Comparison of ENCODE assay signal across 1 cellular context in genomic region chr6:27374824-27375612, GRCh38.
TF ChIP-seq lines count a peak whose summit lies in the region.

No MANE protein-coding gene starts in this region.

TF ChIP-seq in K562, 482 proteins besides CTCF, POLR2A, EP300 and RAD21 (continued from another document and continues in another):
- TF ChIP-seq ZFP91 (CRISPR knock-in tag; IDR thresholded peaks at IDR 0.05) (no peak), STAG1 (CRISPR knock-in tag; IDR thresholded peaks at IDR 0.05; ENCODE audit: borderline replicate concordance) (no peak), TBL1XR1 (IDR thresholded peaks at IDR 0.05; ENCODE audit: low read length in 2 of 2) (no peak; a peak in 1 of 4 replicates), ZNF253 (CRISPR knock-in tag; conservative IDR thresholded peaks at IDR 0.05) (no peak), ZFX (CRISPR knock-in tag; IDR thresholded peaks at IDR 0.05) (peak; percentile 78), HMGN3 (IDR thresholded peaks at IDR 0.05; ENCODE audit: borderline replicate concordance, extremely low read depth, insufficient read length, low read depth, low read length) (peak; percentile 67), ZFP36 (IDR thresholded peaks at IDR 0.05; ENCODE audit: low read depth, low read length, partially characterized antibody) (peak; percentile 19), DACH1 (IDR thresholded peaks at IDR 0.05; ENCODE audit: partially characterized antibody) (no peak), ZMIZ1 (IDR thresholded peaks at IDR 0.05; ENCODE audit: low read depth in 2 of 2, low read length in 2 of 2) (no peak), BCOR (IDR thresholded peaks at IDR 0.05) (no peak), SRF (CRISPR knock-in tag; IDR thresholded peaks at IDR 0.05) (peak in 1 of 2 experiments; percentile 57; a peak in 1 of 4 replicates), HDGF (IDR thresholded peaks at IDR 0.05) (no peak), ZNF140 (CRISPR knock-in tag; IDR thresholded peaks at IDR 0.05) (no peak), CLOCK (CRISPR knock-in tag; IDR thresholded peaks at IDR 0.05; ENCODE audit: borderline replicate concordance) (no peak), MTA3 (IDR thresholded peaks at IDR 0.05; ENCODE audit: borderline replicate concordance) (peak; percentile 39; the same call in 1 of the 2 replicates), ZNF143 (CRISPR knock-in tag; IDR thresholded peaks at IDR 0.05) (peak; percentile 88), SMAD1 (IDR thresholded peaks at IDR 0.05; ENCODE audit: low read depth, low read length, partially characterized antibody) (peak; percentile 15), ILF3 (IDR thresholded peaks at IDR 0.05; ENCODE audit: borderline replicate concordance) (0 out of 2 replicates have a peak, but pooled peaks have one; percentile 57), SIRT6 (IDR thresholded peaks at IDR 0.05; ENCODE audit: low read depth, low read length) (no peak), MTA2 (IDR thresholded peaks at IDR 0.05; ENCODE audit: low read depth) (no peak), ESRRB (CRISPR knock-in tag; IDR thresholded peaks at IDR 0.05; ENCODE audit: borderline replicate concordance) (no peak), CBX8 (IDR thresholded peaks at IDR 0.05; ENCODE audit: borderline replicate concordance, extremely low read depth, low read depth, low read length, poor library complexity, severe bottlenecking) (no peak), TAF7 (tag; IDR thresholded peaks at IDR 0.05) (0 out of 2 replicates have a peak, but pooled peaks have one; percentile 49)
- TF ChIP-seq, protein P1, sequence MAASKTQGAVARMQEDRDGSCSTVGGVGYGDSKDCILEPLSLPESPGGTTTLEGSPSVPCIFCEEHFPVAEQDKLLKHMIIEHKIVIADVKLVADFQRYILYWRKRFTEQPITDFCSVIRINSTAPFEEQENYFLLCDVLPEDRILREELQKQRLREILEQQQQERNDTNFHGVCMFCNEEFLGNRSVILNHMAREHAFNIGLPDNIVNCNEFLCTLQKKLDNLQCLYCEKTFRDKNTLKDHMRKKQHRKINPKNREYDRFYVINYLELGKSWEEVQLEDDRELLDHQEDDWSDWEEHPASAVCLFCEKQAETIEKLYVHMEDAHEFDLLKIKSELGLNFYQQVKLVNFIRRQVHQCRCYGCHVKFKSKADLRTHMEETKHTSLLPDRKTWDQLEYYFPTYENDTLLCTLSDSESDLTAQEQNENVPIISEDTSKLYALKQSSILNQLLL (CRISPR knock-in tag; IDR thresholded peaks at IDR 0.05; ENCODE audit: borderline replicate concordance): no peak
- TF ChIP-seq, protein P2, sequence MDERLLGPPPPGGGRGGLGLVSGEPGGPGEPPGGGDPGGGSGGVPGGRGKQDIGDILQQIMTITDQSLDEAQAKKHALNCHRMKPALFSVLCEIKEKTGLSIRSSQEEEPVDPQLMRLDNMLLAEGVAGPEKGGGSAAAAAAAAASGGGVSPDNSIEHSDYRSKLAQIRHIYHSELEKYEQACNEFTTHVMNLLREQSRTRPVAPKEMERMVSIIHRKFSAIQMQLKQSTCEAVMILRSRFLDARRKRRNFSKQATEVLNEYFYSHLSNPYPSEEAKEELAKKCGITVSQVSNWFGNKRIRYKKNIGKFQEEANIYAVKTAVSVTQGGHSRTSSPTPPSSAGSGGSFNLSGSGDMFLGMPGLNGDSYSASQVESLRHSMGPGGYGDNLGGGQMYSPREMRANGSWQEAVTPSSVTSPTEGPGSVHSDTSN (CRISPR knock-in tag; IDR thresholded peaks at IDR 0.05; ENCODE audit: low read depth): no peak
- TF ChIP-seq, protein P2 (tag; conservative IDR thresholded peaks at IDR 0.05; ENCODE audit: low read depth): peak; percentile 92
- TF ChIP-seq, protein P3, sequence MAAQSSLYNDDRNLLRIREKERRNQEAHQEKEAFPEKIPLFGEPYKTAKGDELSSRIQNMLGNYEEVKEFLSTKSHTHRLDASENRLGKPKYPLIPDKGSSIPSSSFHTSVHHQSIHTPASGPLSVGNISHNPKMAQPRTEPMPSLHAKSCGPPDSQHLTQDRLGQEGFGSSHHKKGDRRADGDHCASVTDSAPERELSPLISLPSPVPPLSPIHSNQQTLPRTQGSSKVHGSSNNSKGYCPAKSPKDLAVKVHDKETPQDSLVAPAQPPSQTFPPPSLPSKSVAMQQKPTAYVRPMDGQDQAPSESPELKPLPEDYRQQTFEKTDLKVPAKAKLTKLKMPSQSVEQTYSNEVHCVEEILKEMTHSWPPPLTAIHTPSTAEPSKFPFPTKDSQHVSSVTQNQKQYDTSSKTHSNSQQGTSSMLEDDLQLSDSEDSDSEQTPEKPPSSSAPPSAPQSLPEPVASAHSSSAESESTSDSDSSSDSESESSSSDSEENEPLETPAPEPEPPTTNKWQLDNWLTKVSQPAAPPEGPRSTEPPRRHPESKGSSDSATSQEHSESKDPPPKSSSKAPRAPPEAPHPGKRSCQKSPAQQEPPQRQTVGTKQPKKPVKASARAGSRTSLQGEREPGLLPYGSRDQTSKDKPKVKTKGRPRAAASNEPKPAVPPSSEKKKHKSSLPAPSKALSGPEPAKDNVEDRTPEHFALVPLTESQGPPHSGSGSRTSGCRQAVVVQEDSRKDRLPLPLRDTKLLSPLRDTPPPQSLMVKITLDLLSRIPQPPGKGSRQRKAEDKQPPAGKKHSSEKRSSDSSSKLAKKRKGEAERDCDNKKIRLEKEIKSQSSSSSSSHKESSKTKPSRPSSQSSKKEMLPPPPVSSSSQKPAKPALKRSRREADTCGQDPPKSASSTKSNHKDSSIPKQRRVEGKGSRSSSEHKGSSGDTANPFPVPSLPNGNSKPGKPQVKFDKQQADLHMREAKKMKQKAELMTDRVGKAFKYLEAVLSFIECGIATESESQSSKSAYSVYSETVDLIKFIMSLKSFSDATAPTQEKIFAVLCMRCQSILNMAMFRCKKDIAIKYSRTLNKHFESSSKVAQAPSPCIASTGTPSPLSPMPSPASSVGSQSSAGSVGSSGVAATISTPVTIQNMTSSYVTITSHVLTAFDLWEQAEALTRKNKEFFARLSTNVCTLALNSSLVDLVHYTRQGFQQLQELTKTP (IDR thresholded peaks at IDR 0.05; ENCODE audit: low read depth in 1 of 2, partially characterized antibody in 2 of 2): peak in 1 of 2 experiments; percentile 85
- TF ChIP-seq, protein P4, sequence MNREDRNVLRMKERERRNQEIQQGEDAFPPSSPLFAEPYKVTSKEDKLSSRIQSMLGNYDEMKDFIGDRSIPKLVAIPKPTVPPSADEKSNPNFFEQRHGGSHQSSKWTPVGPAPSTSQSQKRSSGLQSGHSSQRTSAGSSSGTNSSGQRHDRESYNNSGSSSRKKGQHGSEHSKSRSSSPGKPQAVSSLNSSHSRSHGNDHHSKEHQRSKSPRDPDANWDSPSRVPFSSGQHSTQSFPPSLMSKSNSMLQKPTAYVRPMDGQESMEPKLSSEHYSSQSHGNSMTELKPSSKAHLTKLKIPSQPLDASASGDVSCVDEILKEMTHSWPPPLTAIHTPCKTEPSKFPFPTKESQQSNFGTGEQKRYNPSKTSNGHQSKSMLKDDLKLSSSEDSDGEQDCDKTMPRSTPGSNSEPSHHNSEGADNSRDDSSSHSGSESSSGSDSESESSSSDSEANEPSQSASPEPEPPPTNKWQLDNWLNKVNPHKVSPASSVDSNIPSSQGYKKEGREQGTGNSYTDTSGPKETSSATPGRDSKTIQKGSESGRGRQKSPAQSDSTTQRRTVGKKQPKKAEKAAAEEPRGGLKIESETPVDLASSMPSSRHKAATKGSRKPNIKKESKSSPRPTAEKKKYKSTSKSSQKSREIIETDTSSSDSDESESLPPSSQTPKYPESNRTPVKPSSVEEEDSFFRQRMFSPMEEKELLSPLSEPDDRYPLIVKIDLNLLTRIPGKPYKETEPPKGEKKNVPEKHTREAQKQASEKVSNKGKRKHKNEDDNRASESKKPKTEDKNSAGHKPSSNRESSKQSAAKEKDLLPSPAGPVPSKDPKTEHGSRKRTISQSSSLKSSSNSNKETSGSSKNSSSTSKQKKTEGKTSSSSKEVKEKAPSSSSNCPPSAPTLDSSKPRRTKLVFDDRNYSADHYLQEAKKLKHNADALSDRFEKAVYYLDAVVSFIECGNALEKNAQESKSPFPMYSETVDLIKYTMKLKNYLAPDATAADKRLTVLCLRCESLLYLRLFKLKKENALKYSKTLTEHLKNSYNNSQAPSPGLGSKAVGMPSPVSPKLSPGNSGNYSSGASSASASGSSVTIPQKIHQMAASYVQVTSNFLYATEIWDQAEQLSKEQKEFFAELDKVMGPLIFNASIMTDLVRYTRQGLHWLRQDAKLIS (CRISPR knock-in tag; IDR thresholded peaks at IDR 0.05): peak; percentile 11; the same call in 1 of the 2 replicates
